Comparison of ENCODE assay signal across 1 cellular context in the genomic region with DNA sequence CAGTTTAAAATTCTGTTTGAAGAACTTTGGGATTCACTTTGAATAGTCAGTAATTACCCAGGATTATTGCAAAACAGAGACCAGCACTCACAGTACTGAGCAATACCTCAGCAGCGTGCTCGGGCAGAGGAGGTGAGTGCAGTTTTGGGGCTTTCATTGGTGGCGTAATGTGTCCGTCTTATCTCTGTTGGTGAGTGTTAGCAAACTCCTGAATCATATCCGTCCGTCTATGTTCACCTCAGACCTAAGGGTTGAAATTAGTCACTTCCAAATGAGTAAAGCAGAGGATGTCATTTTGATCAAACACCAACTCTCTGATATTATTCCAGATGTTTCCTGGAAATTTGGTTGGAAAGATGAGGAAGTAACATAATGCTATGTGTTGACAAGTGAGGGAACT.
TF ChIP-seq lines count a peak whose summit lies in the region.

No MANE protein-coding gene starts in this region.

TF ChIP-seq in HepG2, 621 proteins besides CTCF, POLR2A, EP300 and RAD21 (continued from another document and continues in another):
- 0 out of 2 replicates have a peak, but pooled peaks have one; percentile 18 for TF ChIP-seq PATZ1 (CRISPR knock-in tag; IDR thresholded peaks at IDR 0.05)
- peak; percentile 45; the same call in 1 of the 2 replicates for TF ChIP-seq NFIC (IDR thresholded peaks at IDR 0.05; ENCODE audit: low read length)
- peak; percentile 23 for TF ChIP-seq TEAD3 (CRISPR knock-in tag; optimal IDR thresholded peaks at IDR 0.05; ENCODE audit: borderline replicate concordance)
- TF ChIP-seq HDAC2 (CRISPR knock-in tag; IDR thresholded peaks at IDR 0.05): peak; percentile 34; the same call in 1 of the 2 replicates
- TF ChIP-seq, protein P1, sequence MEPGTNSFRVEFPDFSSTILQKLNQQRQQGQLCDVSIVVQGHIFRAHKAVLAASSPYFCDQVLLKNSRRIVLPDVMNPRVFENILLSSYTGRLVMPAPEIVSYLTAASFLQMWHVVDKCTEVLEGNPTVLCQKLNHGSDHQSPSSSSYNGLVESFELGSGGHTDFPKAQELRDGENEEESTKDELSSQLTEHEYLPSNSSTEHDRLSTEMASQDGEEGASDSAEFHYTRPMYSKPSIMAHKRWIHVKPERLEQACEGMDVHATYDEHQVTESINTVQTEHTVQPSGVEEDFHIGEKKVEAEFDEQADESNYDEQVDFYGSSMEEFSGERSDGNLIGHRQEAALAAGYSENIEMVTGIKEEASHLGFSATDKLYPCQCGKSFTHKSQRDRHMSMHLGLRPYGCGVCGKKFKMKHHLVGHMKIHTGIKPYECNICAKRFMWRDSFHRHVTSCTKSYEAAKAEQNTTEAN (CRISPR knock-in tag; conservative IDR thresholded peaks at IDR 0.05): 0 out of 2 replicates have a peak, but pooled peaks have one; percentile 39
- TF ChIP-seq KLF16 (CRISPR knock-in tag; IDR thresholded peaks at IDR 0.05): peak in 1 of 2 experiments; percentile 27; a peak in 1 of 4 replicates
- TF ChIP-seq HNF1A (IDR thresholded peaks at IDR 0.05; ENCODE audit: low read depth): 0 out of 2 replicates have a peak, but pooled peaks have one; percentile 22
- peak; percentile 44; the same call in 1 of the 2 replicates for TF ChIP-seq HNF1A (CRISPR knock-in tag; IDR thresholded peaks at IDR 0.05; ENCODE audit: borderline replicate concordance)
- no peak for TF ChIP-seq CHD2 (IDR thresholded peaks at IDR 0.05; ENCODE audit: low read depth, low read length)
- TF ChIP-seq BCL6 (CRISPR knock-in tag; IDR thresholded peaks at IDR 0.05): 0 out of 2 replicates have a peak, but pooled peaks have one; percentile 29
- TF ChIP-seq TBX2 (CRISPR knock-in tag; IDR thresholded peaks at IDR 0.05; ENCODE audit: borderline replicate concordance): peak; percentile 73
- 0 out of 2 replicates have a peak, but pooled peaks have one; percentile 14 for TF ChIP-seq HMG20B (CRISPR knock-in tag; conservative IDR thresholded peaks at IDR 0.05)
- no peak for TF ChIP-seq FOXA1 (IDR thresholded peaks at IDR 0.05)
- peak; percentile 49; the same call in 1 of the 2 replicates for TF ChIP-seq FOXA1 (CRISPR knock-in tag; IDR thresholded peaks at IDR 0.05)
- no peak for TF ChIP-seq ARID4A (CRISPR knock-in tag; IDR thresholded peaks at IDR 0.05; ENCODE audit: borderline replicate concordance)
- 0 out of 2 replicates have a peak, but pooled peaks have one; percentile 23 for TF ChIP-seq CBX5 (CRISPR knock-in tag; IDR thresholded peaks at IDR 0.05; ENCODE audit: borderline replicate concordance)
- TF ChIP-seq FOSL1 (CRISPR knock-in tag; IDR thresholded peaks at IDR 0.05; ENCODE audit: borderline replicate concordance): peak; percentile 67; the same call in 1 of the 2 replicates
- no peak for TF ChIP-seq NR1H2 (CRISPR knock-in tag; IDR thresholded peaks at IDR 0.05; ENCODE audit: borderline replicate concordance, low read depth)
- no peak for TF ChIP-seq ZNF24 (IDR thresholded peaks at IDR 0.05)
- TF ChIP-seq, protein P2, sequence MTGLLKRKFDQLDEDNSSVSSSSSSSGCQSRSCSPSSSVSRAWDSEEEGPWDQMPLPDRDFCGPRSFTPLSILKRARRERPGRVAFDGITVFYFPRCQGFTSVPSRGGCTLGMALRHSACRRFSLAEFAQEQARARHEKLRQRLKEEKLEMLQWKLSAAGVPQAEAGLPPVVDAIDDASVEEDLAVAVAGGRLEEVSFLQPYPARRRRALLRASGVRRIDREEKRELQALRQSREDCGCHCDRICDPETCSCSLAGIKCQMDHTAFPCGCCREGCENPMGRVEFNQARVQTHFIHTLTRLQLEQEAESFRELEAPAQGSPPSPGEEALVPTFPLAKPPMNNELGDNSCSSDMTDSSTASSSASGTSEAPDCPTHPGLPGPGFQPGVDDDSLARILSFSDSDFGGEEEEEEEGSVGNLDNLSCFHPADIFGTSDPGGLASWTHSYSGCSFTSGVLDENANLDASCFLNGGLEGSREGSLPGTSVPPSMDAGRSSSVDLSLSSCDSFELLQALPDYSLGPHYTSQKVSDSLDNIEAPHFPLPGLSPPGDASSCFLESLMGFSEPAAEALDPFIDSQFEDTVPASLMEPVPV (CRISPR knock-in tag; IDR thresholded peaks at IDR 0.05): no peak
- TF ChIP-seq, protein P3, sequence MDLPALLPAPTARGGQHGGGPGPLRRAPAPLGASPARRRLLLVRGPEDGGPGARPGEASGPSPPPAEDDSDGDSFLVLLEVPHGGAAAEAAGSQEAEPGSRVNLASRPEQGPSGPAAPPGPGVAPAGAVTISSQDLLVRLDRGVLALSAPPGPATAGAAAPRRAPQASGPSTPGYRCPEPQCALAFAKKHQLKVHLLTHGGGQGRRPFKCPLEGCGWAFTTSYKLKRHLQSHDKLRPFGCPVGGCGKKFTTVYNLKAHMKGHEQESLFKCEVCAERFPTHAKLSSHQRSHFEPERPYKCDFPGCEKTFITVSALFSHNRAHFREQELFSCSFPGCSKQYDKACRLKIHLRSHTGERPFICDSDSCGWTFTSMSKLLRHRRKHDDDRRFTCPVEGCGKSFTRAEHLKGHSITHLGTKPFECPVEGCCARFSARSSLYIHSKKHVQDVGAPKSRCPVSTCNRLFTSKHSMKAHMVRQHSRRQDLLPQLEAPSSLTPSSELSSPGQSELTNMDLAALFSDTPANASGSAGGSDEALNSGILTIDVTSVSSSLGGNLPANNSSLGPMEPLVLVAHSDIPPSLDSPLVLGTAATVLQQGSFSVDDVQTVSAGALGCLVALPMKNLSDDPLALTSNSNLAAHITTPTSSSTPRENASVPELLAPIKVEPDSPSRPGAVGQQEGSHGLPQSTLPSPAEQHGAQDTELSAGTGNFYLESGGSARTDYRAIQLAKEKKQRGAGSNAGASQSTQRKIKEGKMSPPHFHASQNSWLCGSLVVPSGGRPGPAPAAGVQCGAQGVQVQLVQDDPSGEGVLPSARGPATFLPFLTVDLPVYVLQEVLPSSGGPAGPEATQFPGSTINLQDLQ (CRISPR knock-in tag; IDR thresholded peaks at IDR 0.05): no peak
- TF ChIP-seq KAT8 (CRISPR knock-in tag; IDR thresholded peaks at IDR 0.05): peak; percentile 38; the same call in 1 of the 2 replicates
- peak; percentile 50 for TF ChIP-seq SAP130 (CRISPR knock-in tag; IDR thresholded peaks at IDR 0.05; ENCODE audit: low read depth)
- peak; percentile 74; the same call in 1 of the 2 replicates for TF ChIP-seq JUNB (CRISPR knock-in tag; IDR thresholded peaks at IDR 0.05; ENCODE audit: borderline replicate concordance)
- TF ChIP-seq FOXA3 (CRISPR knock-in tag; IDR thresholded peaks at IDR 0.05): 0 out of 2 replicates have a peak, but pooled peaks have one; percentile 37
- TF ChIP-seq RERE (CRISPR knock-in tag; IDR thresholded peaks at IDR 0.05; ENCODE audit: low read depth): peak; percentile 66; the same call in 1 of the 2 replicates
- peak; percentile 32; the same call in 1 of the 2 replicates for TF ChIP-seq RXRA (CRISPR knock-in tag; IDR thresholded peaks at IDR 0.05)
- TF ChIP-seq YEATS2 (CRISPR knock-in tag; IDR thresholded peaks at IDR 0.05; ENCODE audit: borderline replicate concordance): peak; percentile 45; the same call in 1 of the 2 replicates
- TF ChIP-seq TCF7 (IDR thresholded peaks at IDR 0.05; ENCODE audit: low read depth): peak; percentile 76
- TF ChIP-seq NCOA2 (CRISPR knock-in tag; IDR thresholded peaks at IDR 0.05): peak; percentile 80
